Comparison of ENCODE assay signal across 1 cellular context in genomic region chr15:70507772-70508351, GRCh38.
TF ChIP-seq lines count a peak whose summit lies in the region.

No MANE protein-coding gene starts in this region.

TF ChIP-seq in A549, 52 proteins besides CTCF, POLR2A, EP300 and RAD21 (continued from another document):
- TF ChIP-seq, protein P1, sequence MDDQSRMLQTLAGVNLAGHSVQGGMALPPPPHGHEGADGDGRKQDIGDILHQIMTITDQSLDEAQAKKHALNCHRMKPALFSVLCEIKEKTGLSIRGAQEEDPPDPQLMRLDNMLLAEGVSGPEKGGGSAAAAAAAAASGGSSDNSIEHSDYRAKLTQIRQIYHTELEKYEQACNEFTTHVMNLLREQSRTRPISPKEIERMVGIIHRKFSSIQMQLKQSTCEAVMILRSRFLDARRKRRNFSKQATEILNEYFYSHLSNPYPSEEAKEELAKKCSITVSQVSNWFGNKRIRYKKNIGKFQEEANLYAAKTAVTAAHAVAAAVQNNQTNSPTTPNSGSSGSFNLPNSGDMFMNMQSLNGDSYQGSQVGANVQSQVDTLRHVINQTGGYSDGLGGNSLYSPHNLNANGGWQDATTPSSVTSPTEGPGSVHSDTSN (IDR thresholded peaks at IDR 0.05), result peak; percentile 88
- TF ChIP-seq HOXB13 (CRISPR knock-in tag; IDR thresholded peaks at IDR 0.05; ENCODE audit: low read depth), result no peak
- TF ChIP-seq SREBF2 (IDR thresholded peaks at IDR 0.05), result no peak
- TF ChIP-seq FOSL2 (IDR thresholded peaks at IDR 0.05), result peak; percentile 99
- peak; percentile 100 for TF ChIP-seq FOSL2 (CRISPR knock-in tag; IDR thresholded peaks at IDR 0.05)
- TF ChIP-seq EHMT2 (IDR thresholded peaks at IDR 0.05; ENCODE audit: low read depth), result no peak
- TF ChIP-seq EHF (CRISPR knock-in tag; IDR thresholded peaks at IDR 0.05), result no peak; the same call in 1 of the 2 replicates
- no peak for TF ChIP-seq MAZ (IDR thresholded peaks at IDR 0.05; ENCODE audit: borderline replicate concordance, low read depth, low read length)
- peak; percentile 61 for TF ChIP-seq SMC3 (IDR thresholded peaks at IDR 0.05)
- no peak for TF ChIP-seq CBX2 (IDR thresholded peaks at IDR 0.05; ENCODE audit: borderline replicate concordance, low read depth)
- no peak for TF ChIP-seq HMGXB4 (CRISPR knock-in tag; IDR thresholded peaks at IDR 0.05; ENCODE audit: borderline replicate concordance)
- peak; percentile 99 for TF ChIP-seq GATA3 (IDR thresholded peaks at IDR 0.05; ENCODE audit: borderline replicate concordance)
- TF ChIP-seq CHD4 (IDR thresholded peaks at IDR 0.05; ENCODE audit: borderline replicate concordance), result no peak
- no peak for TF ChIP-seq TP53 (CRISPR knock-in tag; IDR thresholded peaks at IDR 0.05)
- TF ChIP-seq HOXB5 (CRISPR knock-in tag; IDR thresholded peaks at IDR 0.05), result peak; percentile 96
- TF ChIP-seq RARB (CRISPR knock-in tag; IDR thresholded peaks at IDR 0.05), result peak; percentile 87
- peak; percentile 99 for TF ChIP-seq BHLHE40 (IDR thresholded peaks at IDR 0.05; ENCODE audit: low read depth, low read length)
- no peak for TF ChIP-seq ZSCAN20 (CRISPR knock-in tag; IDR thresholded peaks at IDR 0.05)
- TF ChIP-seq CHD2 (IDR thresholded peaks at IDR 0.05; ENCODE audit: low read length, partially characterized antibody), result peak; percentile 9
- TF ChIP-seq CEBPB (IDR thresholded peaks at IDR 0.05), result peak; percentile 96 to 99
- TF ChIP-seq HEYL (CRISPR knock-in tag; IDR thresholded peaks at IDR 0.05), result no peak
- no peak for TF ChIP-seq NFE2L2 (conservative IDR thresholded peaks at IDR 0.05; ENCODE audit: low read length)
- TF ChIP-seq ZFP36 (IDR thresholded peaks at IDR 0.05; ENCODE audit: borderline replicate concordance, partially characterized antibody), result peak; percentile 87
- no peak for TF ChIP-seq RFX5 (IDR thresholded peaks at IDR 0.05)
- TF ChIP-seq KDM5A (IDR thresholded peaks at IDR 0.05), result no peak
- TF ChIP-seq KDM1A (IDR thresholded peaks at IDR 0.05; ENCODE audit: low read depth), result no peak
- no peak for TF ChIP-seq ZC3H11A (IDR thresholded peaks at IDR 0.05)
- TF ChIP-seq ESRRA (IDR thresholded peaks at IDR 0.05; ENCODE audit: borderline replicate concordance, low read length), result no peak
- peak; percentile 93 for TF ChIP-seq HES2 (IDR thresholded peaks at IDR 0.05)
- TF ChIP-seq REST (IDR thresholded peaks at IDR 0.05), result no peak
- no peak for TF ChIP-seq POLR2AphosphoS2 (conservative IDR thresholded peaks at IDR 0.05; ENCODE audit: low read length)
- TF ChIP-seq JUN (IDR thresholded peaks at IDR 0.05), result peak; percentile 97 to 100
- no peak for TF ChIP-seq ZNF302 (CRISPR knock-in tag; IDR thresholded peaks at IDR 0.05)
- no peak for TF ChIP-seq RNF2 (IDR thresholded peaks at IDR 0.05; ENCODE audit: borderline replicate concordance, low read depth)
- TF ChIP-seq, protein P2, sequence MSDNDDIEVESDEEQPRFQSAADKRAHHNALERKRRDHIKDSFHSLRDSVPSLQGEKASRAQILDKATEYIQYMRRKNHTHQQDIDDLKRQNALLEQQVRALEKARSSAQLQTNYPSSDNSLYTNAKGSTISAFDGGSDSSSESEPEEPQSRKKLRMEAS (IDR thresholded peaks at IDR 0.05), result peak; percentile 97
- TF ChIP-seq HOXA7 (CRISPR knock-in tag; IDR thresholded peaks at IDR 0.05), result no peak
